In the genomic region with DNA sequence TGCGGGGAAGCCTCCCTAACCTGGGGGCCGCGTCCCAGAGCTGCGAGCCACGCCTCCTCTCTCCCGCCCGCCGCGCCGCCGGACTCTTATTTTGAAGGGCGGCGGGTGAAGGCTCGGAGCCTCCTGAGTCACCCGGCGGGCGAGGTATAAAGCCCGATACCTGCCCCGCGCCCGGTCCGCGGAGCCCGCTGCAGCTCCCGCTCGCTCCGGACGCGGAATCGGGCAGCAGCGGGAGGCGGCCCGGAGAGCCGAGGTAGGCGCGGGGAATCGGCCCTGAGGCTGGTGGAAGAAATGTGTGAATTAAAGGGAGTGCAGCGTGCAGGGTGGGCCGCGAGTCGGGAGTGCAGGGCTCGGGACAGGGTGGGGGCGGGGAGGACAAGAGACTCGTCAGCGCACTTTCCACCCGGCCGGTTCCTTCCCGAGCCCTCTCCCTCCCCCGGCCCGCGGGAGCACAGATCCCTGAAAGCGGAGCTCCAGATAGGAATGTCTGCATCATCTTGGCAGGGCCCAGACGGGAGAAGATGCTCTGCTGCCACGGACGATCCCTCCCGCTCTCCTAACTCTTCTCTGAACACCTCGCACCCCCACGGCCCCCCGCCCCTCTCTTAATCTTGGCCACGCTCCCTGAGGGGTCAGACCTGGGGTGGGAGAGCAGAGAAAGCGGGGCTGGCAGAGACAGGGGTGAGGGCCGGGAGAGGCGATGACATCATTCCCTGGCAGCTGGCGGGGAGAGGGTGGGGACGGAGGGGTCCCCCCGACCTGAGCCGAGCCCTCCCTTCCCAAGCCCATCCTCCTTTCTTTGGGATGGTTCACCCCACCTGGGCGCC, we compare ENCODE assay signal across 8 cellular contexts.
DNase-seq lines count a peak whose midpoint lies in the region; ATAC-seq, FAIRE-seq and TF ChIP-seq lines count a peak whose summit lies in the region.

No MANE protein-coding gene starts in this region.

- H3K4me1 Mint-ChIP-seq in T-helper 2 cell treated with Interferon-gamma antibody and Interleukin-4, amounts not matched to agents 5 μg/mL and 100 μg/mL, for 36 hours (ENCODE audit: low read depth) = peaks cover 18% of the 10 kb centered on the region

- ATAC-seq in GM21723 (IDR thresholded peaks at IDR 0.05; ENCODE audit: unreplicated experiment) (peak; percentile 92), GM12878 (peak; percentile 91)

- H3K79me2 ChIP-seq in GM12878 (ENCODE audit: control insufficient read depth, insufficient read depth, low read length) = no peaks in the 10 kb centered on the region

- DNase-seq in ELR (ENCODE audit: low read depth) (peak; percentile 85), KBM-7 (peak; percentile 50), GM12878 (ENCODE audit: low read depth, low spot score) (no peak), skeletal muscle cell (ENCODE audit: low read depth) (no peak), NCI-H187 (lab: John Stamatoyannopoulos, UW) (no peak)
- DNase-seq in T-helper 2 cell treated with Interferon-gamma antibody and Interleukin-4, amounts not matched to agents 5 μg/mL and 100 μg/mL, for 36 hours (ENCODE audit: low spot score) = peak; percentile 72

- H3K27ac ChIP-seq in GM12878 (ENCODE audit: control insufficient read depth, insufficient read depth) = no peak overlapping the region

- RAD21 ChIA-PET in GM12878 (lab: Charles Lee; ENCODE audit: unreplicated experiment) = interaction anchor here (0.6 to 2.6 kb wide), 10 partner anchors 8 to 121 kb away, joined by 3 to 19 read pairs (median 3); no protein-coding TSS in a partner anchor

- no peaks in the 10 kb centered on the region for H3K9me3 Mint-ChIP-seq in T-helper 2 cell treated with Interferon-gamma antibody and Interleukin-4, amounts not matched to agents 5 μg/mL and 100 μg/mL, for 36 hours

- TF ChIP-seq EP300 in GM12878 (IDR thresholded peaks at IDR 0.05; ENCODE audit: borderline replicate concordance in 1 of 2, control insufficient read depth in 1 of 2, low read depth in 2 of 2, low read length in 2 of 2) = no peak; a peak in 1 of 4 replicates

- CTCF ChIA-PET in GM12878 (lab: Yijun Ruan, JAX) = interaction anchor here (0.9 to 4.2 kb wide), 10 partner anchors 9 to 246 kb away, joined by 3 to 21 read pairs (median 6); no protein-coding TSS in a partner anchor

- H3K27me3 Mint-ChIP-seq in T-helper 2 cell treated with Interferon-gamma antibody and Interleukin-4, amounts not matched to agents 5 μg/mL and 100 μg/mL, for 36 hours (ENCODE audit: low read depth) = peaks cover 42% of the 10 kb centered on the region

- H3K9me3 ChIP-seq in GM12878 (replicated peaks; ENCODE audit: control insufficient read depth, insufficient read depth, low read length) = no peaks in the 10 kb centered on the region

- peaks cover 1% of the 10 kb centered on the region for H3K36me3 Mint-ChIP-seq in T-helper 2 cell treated with Interferon-gamma antibody and Interleukin-4, amounts not matched to agents 5 μg/mL and 100 μg/mL, for 36 hours (ENCODE audit: low read depth)

- H3K4me3 ChIP-seq in GM12878 (peak overlapping the region; percentile 59; the same call in 1 of the 2 replicates), iPS-11a (ENCODE audit: low read depth, low read length) (peak overlapping the region; percentile 81), skeletal muscle cell (ENCODE audit: low read depth, low read length) (peak overlapping the region; percentile 90)

- no peak for TF ChIP-seq POLR2A in GM12878 (IDR thresholded peaks at IDR 0.05; ENCODE audit: low read depth, low read length)

- intact Hi-C loops in GM12878 (cut with micrococcal nuclease; ENCODE audit: unreplicated experiment) = loop anchor here (1.0 to 5.0 kb wide), 2 partner anchors 15 to 105 kb away; no protein-coding TSS in a partner anchor

- H2AFZ ChIP-seq in GM12878 (ENCODE audit: control insufficient read depth, low read depth, low read length) = peak overlapping the region; percentile 62

- no peak for TF ChIP-seq RAD21 in GM12878 (IDR thresholded peaks at IDR 0.05; ENCODE audit: insufficient read depth, low read depth, low read length)

- peak overlapping the region; percentile 31 for H3K27ac Mint-ChIP-seq in T-helper 2 cell treated with Interferon-gamma antibody and Interleukin-4, amounts not matched to agents 5 μg/mL and 100 μg/mL, for 36 hours

- no peak for TF ChIP-seq CTCF in GM12878 (IDR thresholded peaks at IDR 0.05 in 2 of 3, conservative IDR thresholded peaks at IDR 0.05 in 1 of 3; ENCODE audit: control insufficient read depth in 2 of 3, extremely low read depth in 1 of 3, insufficient read depth in 1 of 3, low read depth in 3 of 3, low read length in 3 of 3)

- H3K27me3 ChIP-seq in GM12878 (replicated peaks in 1 of 2; ENCODE audit: control insufficient read depth in 2 of 2, insufficient read depth in 2 of 2, low read length in 1 of 2) = peaks cover 2 to 14% of the 10 kb centered on the region in 2 experiments; a peak in 3 of 4 replicates

- no TSS peak for BruUV-seq in GM12878 (replicated peaks; lab: Mats Ljungman, UMichigan)

- H4K20me1 ChIP-seq in GM12878 (ENCODE audit: control insufficient read depth, insufficient read depth) = no peaks in the 10 kb centered on the region

- H3K4me2 ChIP-seq in GM12878 (ENCODE audit: control insufficient read depth, insufficient read depth) = peak overlapping the region; percentile 86

- H3K36me3 ChIP-seq in GM12878 (ENCODE audit: control insufficient read depth in 2 of 2, insufficient read depth in 2 of 2, low read length in 1 of 2) = no peaks in the 10 kb centered on the region

- POLR2A ChIA-PET in GM12878 (lab: Charles Lee) = interaction anchor here (0.6 to 2.5 kb wide), 7 partner anchors 10 to 178 kb away, joined by 3 to 9 read pairs (median 4); a partner anchor contains a TSS

- H3K9ac ChIP-seq in GM12878 (ENCODE audit: control insufficient read depth, insufficient read depth, low read length) = no peak overlapping the region

- SMC1A ChIA-PET in GM12878 (lab: Charles Lee; ENCODE audit: uncharacterized antibody, unreplicated experiment) = interaction anchor here (0.8 to 12.5 kb wide), 6 partner anchors 13 to 120 kb away, joined by 3 to 105 read pairs (median 8); no protein-coding TSS in a partner anchor

- 3% methylated on average over 46 of the region's 68 CpGs for WGBS in GM12878 (ENCODE audit: insufficient coverage, insufficient replicate concordance, low lambda C conversion rate, missing lambda C conversion rate)

- peak overlapping the region; percentile 88 for H3K4me3 Mint-ChIP-seq in T-helper 2 cell treated with Interferon-gamma antibody and Interleukin-4, amounts not matched to agents 5 μg/mL and 100 μg/mL, for 36 hours

- no peak for FAIRE-seq in GM12878 (lab: Jason Lieb, UNC)

- in situ Hi-C loops in KBM-7 (cut with MboI; ENCODE audit: low pct_unique_long_range_greater_than_20kb, low sequenced_read_pairs) (no loop called here), GM12878 (cut with MboI) (no loop called here)

- no peaks in the 10 kb centered on the region for H3K4me1 ChIP-seq in GM12878 (ENCODE audit: control insufficient read depth, insufficient read depth, low read length)

TF ChIP-seq in GM12878, 131 proteins besides CTCF, POLR2A, EP300 and RAD21 (continues in another document):
- TF ChIP-seq RUNX3 (IDR thresholded peaks at IDR 0.05; ENCODE audit: low read length) (no peak), ESRRA (IDR thresholded peaks at IDR 0.05; ENCODE audit: low read length) (0 out of 2 replicates have a peak, but pooled peaks have one; percentile 25), ATF7 (IDR thresholded peaks at IDR 0.05; ENCODE audit: low read depth) (peak; percentile 60), TARDBP (IDR thresholded peaks at IDR 0.05; ENCODE audit: borderline replicate concordance) (no peak), NR2F1 (conservative IDR thresholded peaks at IDR 0.05) (peak; percentile 58; the same call in 1 of the 2 replicates), NFYA (IDR thresholded peaks at IDR 0.05; ENCODE audit: borderline replicate concordance, low read depth, low read length) (no peak)
- TF ChIP-seq, protein P1, sequence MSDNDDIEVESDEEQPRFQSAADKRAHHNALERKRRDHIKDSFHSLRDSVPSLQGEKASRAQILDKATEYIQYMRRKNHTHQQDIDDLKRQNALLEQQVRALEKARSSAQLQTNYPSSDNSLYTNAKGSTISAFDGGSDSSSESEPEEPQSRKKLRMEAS (IDR thresholded peaks at IDR 0.05; ENCODE audit: low read depth, low read length) = no peak
- TF ChIP-seq, protein P2, sequence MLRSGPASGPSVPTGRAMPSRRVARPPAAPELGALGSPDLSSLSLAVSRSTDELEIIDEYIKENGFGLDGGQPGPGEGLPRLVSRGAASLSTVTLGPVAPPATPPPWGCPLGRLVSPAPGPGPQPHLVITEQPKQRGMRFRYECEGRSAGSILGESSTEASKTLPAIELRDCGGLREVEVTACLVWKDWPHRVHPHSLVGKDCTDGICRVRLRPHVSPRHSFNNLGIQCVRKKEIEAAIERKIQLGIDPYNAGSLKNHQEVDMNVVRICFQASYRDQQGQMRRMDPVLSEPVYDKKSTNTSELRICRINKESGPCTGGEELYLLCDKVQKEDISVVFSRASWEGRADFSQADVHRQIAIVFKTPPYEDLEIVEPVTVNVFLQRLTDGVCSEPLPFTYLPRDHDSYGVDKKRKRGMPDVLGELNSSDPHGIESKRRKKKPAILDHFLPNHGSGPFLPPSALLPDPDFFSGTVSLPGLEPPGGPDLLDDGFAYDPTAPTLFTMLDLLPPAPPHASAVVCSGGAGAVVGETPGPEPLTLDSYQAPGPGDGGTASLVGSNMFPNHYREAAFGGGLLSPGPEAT (IDR thresholded peaks at IDR 0.05; ENCODE audit: low read depth) = peak; percentile 73

Comparison
In these comparisons a context has a peak if more than half of its experiments do, and no peak if none do; other contexts are left out.
1. DNase-seq: peak in ELR (single experiment), KBM-7 (single experiment) and T-helper 2 cell treated with Interferon-gamma antibody and Interleukin-4, amounts not matched to agents 5 μg/mL and 100 μg/mL, for 36 hours (single experiment); none in GM12878 (single experiment), skeletal muscle cell (single experiment) and NCI-H187 (0 of 2).
2. Peak in every context shown above with its lines, with median percentiles within 50 percentile points of each other: H3K4me3 ChIP-seq.